27 cellular contexts compared by ENCODE assay signal in the genomic region with DNA sequence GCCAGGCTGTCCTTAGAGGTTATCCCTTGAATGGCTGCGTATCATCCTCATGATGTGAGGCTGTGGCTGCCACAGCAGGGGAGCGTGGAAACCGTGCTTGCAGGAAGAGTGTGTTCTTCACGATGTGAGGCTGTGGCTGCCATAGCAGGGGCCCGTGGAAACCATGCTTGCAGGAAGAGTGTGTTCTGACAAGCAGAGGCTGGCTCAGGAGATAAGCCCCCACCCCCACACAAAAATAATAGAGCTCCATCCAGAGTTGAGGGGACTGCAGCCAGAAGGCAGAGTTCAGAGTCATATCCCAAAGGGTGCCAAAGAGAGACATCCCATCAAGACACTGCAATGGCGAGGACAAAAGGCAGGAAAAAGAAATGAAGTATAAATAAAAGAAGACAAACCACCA.
"Had no signal": no experiment of that assay in that cellular context is flagged by ENCODE, and none has a peak within 500 bp of the region (broad histone marks: within the 10 kb centered on the region; RNA-seq: fewer than 3 reads in every experiment).

No MANE protein-coding gene starts in this region.

- DNase-seq: naive thymus-derived CD8-positive, alpha-beta T cell; nephron progenitor cell; pancreas; retina; right cardiac atrium; right lobe of liver; sigmoid colon; small intestine; stimulated activated CD4-positive, alpha-beta T cell treated with anti-CD3 and anti-CD28 coated beads, Interleukin-15, amount 100 ng/mL, for 24 hours; stimulated activated CD4-positive, alpha-beta T cell treated with anti-CD3 and anti-CD28 coated beads, Interleukin-2, amount 100 ng/mL, for 24 hours; stimulated activated CD4-positive, alpha-beta T cell treated with anti-CD3 and anti-CD28 coated beads, Interleukin-2, amount 100 ng/mL, for 48 hours; stimulated activated CD4-positive, alpha-beta T cell treated with anti-CD3 and anti-CD28 coated beads, Interleukin-4, amount 100 ng/mL, for 24 hours; stimulated activated naive B cell treated with anti-CD40 and anti-IgM and Interleukin-4, amounts not matched to agents 10 μg/mL and 1 μg/mL and 100 μg/mL, for 72 hours; stimulated activated naive CD4-positive, alpha-beta T cell treated with Interleukin-2 at 50 U/mL for 16 hours; stomach; thyroid gland; trophoblast cell; upper lobe of left lung had no signal

- H3K4me3 Mint-ChIP-seq: naive thymus-derived CD8-positive, alpha-beta T cell; natural killer cell treated with Interleukin-12 subunit alpha and Interleukin-12 subunit beta and Interleukin-15 and Interleukin-18, amount 100 ng/mL, for 72 hours; nephron progenitor cell; neural crest cell; stimulated activated effector memory CD8-positive, alpha-beta T cell treated with anti-CD3 and anti-CD28 coated beads, Interleukin-12 subunit alpha, Interleukin-12 subunit beta, amount 100 ng/mL, for 72 hours; stimulated activated naive B cell treated with anti-CD40 and anti-IgM and Interleukin-4, amounts not matched to agents 10 μg/mL and 1 μg/mL and 100 μg/mL, for 72 hours; stimulated activated naive CD8-positive, alpha-beta T cell treated with anti-CD3 and anti-CD28 coated beads, Interleukin-15, Interleukin-2, amounts not matched to agents 100 ng/mL and 50 ng/mL, for 24 hours had no signal

- ATAC-seq: naive thymus-derived CD8-positive, alpha-beta T cell; natural killer cell treated with Interleukin-12 subunit alpha and Interleukin-12 subunit beta and Interleukin-15 and Interleukin-18, amount 100 ng/mL, for 72 hours; pancreas; right cardiac atrium; right lobe of liver; stimulated activated effector memory CD8-positive, alpha-beta T cell treated with anti-CD3 and anti-CD28 coated beads, Interleukin-12 subunit alpha, Interleukin-12 subunit beta, amount 100 ng/mL, for 72 hours; stimulated activated naive B cell treated with anti-CD40 and anti-IgM and Interleukin-4, amounts not matched to agents 10 μg/mL and 1 μg/mL and 100 μg/mL, for 72 hours had no signal

- H3K36me3 Mint-ChIP-seq: natural killer cell treated with Interleukin-12 subunit alpha and Interleukin-12 subunit beta and Interleukin-15 and Interleukin-18, amount 100 ng/mL, for 72 hours; stimulated activated effector memory CD8-positive, alpha-beta T cell treated with anti-CD3 and anti-CD28 coated beads, Interleukin-12 subunit alpha, Interleukin-12 subunit beta, amount 100 ng/mL, for 72 hours had no signal

- H3K27me3 Mint-ChIP-seq: stimulated activated naive CD8-positive, alpha-beta T cell treated with anti-CD3 and anti-CD28 coated beads, Interleukin-15, Interleukin-2, amounts not matched to agents 100 ng/mL and 50 ng/mL, for 24 hours had no signal

- H3K27me3 ChIP-seq: pancreas, right lobe of liver, sigmoid colon, stomach, thyroid gland, tibial nerve, upper lobe of left lung had no signal

- H3K4me1 ChIP-seq: pancreas, prostate gland, sigmoid colon, stomach, thyroid gland, tibial nerve, upper lobe of left lung had no signal

- H3K9me3 Mint-ChIP-seq: naive thymus-derived CD8-positive, alpha-beta T cell; natural killer cell treated with Interleukin-12 subunit alpha and Interleukin-12 subunit beta and Interleukin-15 and Interleukin-18, amount 100 ng/mL, for 72 hours; stimulated activated effector memory CD8-positive, alpha-beta T cell treated with anti-CD3 and anti-CD28 coated beads, Interleukin-12 subunit alpha, Interleukin-12 subunit beta, amount 100 ng/mL, for 72 hours; stimulated activated naive B cell treated with anti-CD40 and anti-IgM and Interleukin-4, amounts not matched to agents 10 μg/mL and 1 μg/mL and 100 μg/mL, for 72 hours; stimulated activated naive CD8-positive, alpha-beta T cell treated with anti-CD3 and anti-CD28 coated beads, Interleukin-15, Interleukin-2, amounts not matched to agents 100 ng/mL and 50 ng/mL, for 24 hours had no signal

- H3K9me3 ChIP-seq: neutrophil, pancreas, prostate gland, right lobe of liver, sigmoid colon, stomach, thoracic aorta, thyroid gland, upper lobe of left lung had no signal

- H3K27ac Mint-ChIP-seq: natural killer cell treated with Interleukin-12 subunit alpha and Interleukin-12 subunit beta and Interleukin-15 and Interleukin-18, amount 100 ng/mL, for 72 hours; nephron progenitor cell; stimulated activated effector memory CD8-positive, alpha-beta T cell treated with anti-CD3 and anti-CD28 coated beads, Interleukin-12 subunit alpha, Interleukin-12 subunit beta, amount 100 ng/mL, for 72 hours; stimulated activated naive B cell treated with anti-CD40 and anti-IgM and Interleukin-4, amounts not matched to agents 10 μg/mL and 1 μg/mL and 100 μg/mL, for 72 hours; stimulated activated naive CD8-positive, alpha-beta T cell treated with anti-CD3 and anti-CD28 coated beads, Interleukin-15, Interleukin-2, amounts not matched to agents 100 ng/mL and 50 ng/mL, for 24 hours had no signal

- FAIRE-seq: pancreas, small intestine, urothelium cell line had no signal

- H3K36me3 ChIP-seq: neutrophil, pancreas, prostate gland, right lobe of liver, thoracic aorta, thyroid gland had no signal

- H3K27ac ChIP-seq: neutrophil, pancreas, prostate gland, right lobe of liver, sigmoid colon, stomach, thoracic aorta, thyroid gland, tibial nerve, upper lobe of left lung had no signal

- H3K4me1 Mint-ChIP-seq: naive thymus-derived CD8-positive, alpha-beta T cell; neural crest cell; stimulated activated effector memory CD8-positive, alpha-beta T cell treated with anti-CD3 and anti-CD28 coated beads, Interleukin-12 subunit alpha, Interleukin-12 subunit beta, amount 100 ng/mL, for 72 hours; stimulated activated naive B cell treated with anti-CD40 and anti-IgM and Interleukin-4, amounts not matched to agents 10 μg/mL and 1 μg/mL and 100 μg/mL, for 72 hours had no signal

- H3K4me3 ChIP-seq: pancreas, prostate gland, right lobe of liver, sigmoid colon, stomach, thoracic aorta, thyroid gland, tibial nerve, upper lobe of left lung had no signal
